Comparison of ENCODE assay signal across 11 cellular contexts in the genomic region with DNA sequence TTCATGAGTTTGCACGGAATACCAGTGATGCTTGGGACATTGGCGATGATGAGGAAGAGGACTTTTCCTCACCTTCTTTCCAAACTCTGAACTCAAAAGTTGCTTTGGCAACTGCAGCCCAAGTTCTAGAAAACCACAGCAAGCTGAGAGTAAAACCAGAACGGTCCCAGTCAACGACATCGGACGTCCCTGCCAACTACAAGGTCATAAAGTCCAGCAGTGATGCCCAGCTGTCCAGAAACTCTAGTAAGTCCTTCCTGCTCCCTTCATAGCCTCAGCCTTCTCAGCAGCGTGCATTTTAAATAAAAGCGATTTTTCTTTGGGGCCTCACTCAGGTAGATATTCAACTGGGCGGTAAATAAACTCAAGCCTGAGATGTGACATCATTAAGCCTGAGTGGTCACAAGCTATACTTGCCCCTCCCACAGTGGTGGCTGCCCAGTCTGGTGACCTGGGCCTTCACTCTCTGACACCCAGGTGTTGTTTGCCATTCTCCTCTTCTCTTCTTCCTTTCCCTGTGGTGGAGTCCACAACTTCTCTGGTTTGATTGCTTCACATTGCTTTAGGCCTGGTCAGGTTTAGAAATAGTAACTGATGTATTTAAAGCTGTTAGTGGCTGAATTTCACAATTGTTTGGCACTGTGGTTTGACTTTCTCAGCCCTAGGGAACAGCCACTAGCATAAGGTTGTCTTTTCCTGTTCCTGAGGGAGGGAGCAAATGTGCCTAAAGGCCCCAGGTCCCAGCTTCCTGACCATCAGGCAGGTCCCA. TPM values are rescaled to one million over a fixed set of nuclear protein-coding genes. Genes with fewer than 3 reads are reported as not detected.
DNase-seq lines count a peak whose midpoint lies in the region; ATAC-seq and TF ChIP-seq lines count a peak whose summit lies in the region.
"Had no signal": no experiment of that assay in that cellular context is flagged by ENCODE, and none has a peak within 500 bp of the region (broad histone marks: within the 10 kb centered on the region; RNA-seq: fewer than 3 reads in every experiment).

No MANE protein-coding gene starts in this region.

- no peak for TF ChIP-seq CTCF in fibroblast of pulmonary artery (IDR thresholded peaks at IDR 0.05; ENCODE audit: low read length, missing control alignments)
- no peak for TF ChIP-seq CTCF in gastrocnemius medialis (IDR thresholded peaks at IDR 0.05 in 4 of 5, conservative IDR thresholded peaks at IDR 0.05 in 1 of 5)

- no peaks in the 10 kb centered on the region for H3K9me3 ChIP-seq in gastrocnemius medialis

- no peaks in the 10 kb centered on the region for H3K27me3 ChIP-seq in gastrocnemius medialis

- peaks cover 0 to under 1% of the 10 kb centered on the region in 2 donors for H3K36me3 ChIP-seq in gastrocnemius medialis

- TF ChIP-seq POLR2A in gastrocnemius medialis (IDR thresholded peaks at IDR 0.05) = peak; percentile 25 to 52

- ATAC-seq in gastrocnemius medialis = peak; percentile 82

- H3K4me3 ChIP-seq in fibroblast of pulmonary artery (replicated peaks; ENCODE audit: low read depth, low read length) (no peak overlapping the region), gastrocnemius medialis (peak overlapping the region in 3 of 4 donors; percentile 6 to 16 (median 10))

- peak; percentile 34 for DNase-seq in HCEC 1CT
- DNase-seq in SIG-M5 treated with dmso at 0.1 percent for 504 hours (lab: John Stamatoyannopoulos, UW; ENCODE audit: unreplicated experiment) = peak; percentile 86
- DNase-seq in fibroblast of pulmonary artery (ENCODE audit: low read depth) = peak; percentile 86
- peak; percentile 82 to 90 for DNase-seq in gastrocnemius medialis
- no peak for DNase-seq in HPDE6-E6E7 (ENCODE audit: extremely low spot score)
- no peak for DNase-seq in stimulated activated CD4-positive, alpha-beta T cell treated with anti-CD3 and anti-CD28 coated beads, Interleukin-4, amount 100 ng/mL, for 24 hours
- DNase-seq in NCI-H69 (lab: John Stamatoyannopoulos, UW) = no peak
- DNase-seq: effector CD8-positive, alpha-beta T cell; islet precursor cell; NCI-H510A; T1000 had no signal

- in situ Hi-C loops in gastrocnemius medialis (cut with MboI; ENCODE audit: low sequenced_read_pairs in 4 of 4) = no loop called here

- H3K4me1 ChIP-seq in gastrocnemius medialis = peaks cover 84 to 90% of the 10 kb centered on the region in 2 donors

- H3K27ac ChIP-seq in gastrocnemius medialis = peak overlapping the region; percentile 92 to 97 (median 94)

- intact Hi-C loops in gastrocnemius medialis (cut with DNase I; ENCODE audit: low total_unique reads) = loop anchor here (10.0 kb wide), 1 partner anchor 515 kb away; no protein-coding TSS in a partner anchor

RNA-seq across cellular contexts. Expression of a gene that starts 21.6 kb away (rescaled TPM):
- total RNA-seq in gastrocnemius medialis = under 1 TPM in 1 of 4 donors, not detected in 3; 0.22 TPM

RNA-seq across cellular contexts. Expression of a gene that starts 22.0 kb away (rescaled TPM):
- total RNA-seq in gastrocnemius medialis = 10 to 100 TPM in 1 of 4 donors, 1 to 10 TPM in 3; 6.3 to 12.3 (median 7.7) TPM

Comparison
In these comparisons a context has a peak if more than half of its experiments do, and no peak if none do; other contexts are left out.
1. DNase-seq: peak in HCEC 1CT (single experiment), SIG-M5 treated with dmso at 0.1 percent for 504 hours (single experiment), fibroblast of pulmonary artery (single experiment) and gastrocnemius medialis (2 of 2); none in HPDE6-E6E7 (single experiment), stimulated activated CD4-positive, alpha-beta T cell treated with anti-CD3 and anti-CD28 coated beads, Interleukin-4, amount 100 ng/mL, for 24 hours (single experiment) and NCI-H69 (single experiment).